Comparison of ENCODE assay signal across 12 cellular contexts in the genomic region with DNA sequence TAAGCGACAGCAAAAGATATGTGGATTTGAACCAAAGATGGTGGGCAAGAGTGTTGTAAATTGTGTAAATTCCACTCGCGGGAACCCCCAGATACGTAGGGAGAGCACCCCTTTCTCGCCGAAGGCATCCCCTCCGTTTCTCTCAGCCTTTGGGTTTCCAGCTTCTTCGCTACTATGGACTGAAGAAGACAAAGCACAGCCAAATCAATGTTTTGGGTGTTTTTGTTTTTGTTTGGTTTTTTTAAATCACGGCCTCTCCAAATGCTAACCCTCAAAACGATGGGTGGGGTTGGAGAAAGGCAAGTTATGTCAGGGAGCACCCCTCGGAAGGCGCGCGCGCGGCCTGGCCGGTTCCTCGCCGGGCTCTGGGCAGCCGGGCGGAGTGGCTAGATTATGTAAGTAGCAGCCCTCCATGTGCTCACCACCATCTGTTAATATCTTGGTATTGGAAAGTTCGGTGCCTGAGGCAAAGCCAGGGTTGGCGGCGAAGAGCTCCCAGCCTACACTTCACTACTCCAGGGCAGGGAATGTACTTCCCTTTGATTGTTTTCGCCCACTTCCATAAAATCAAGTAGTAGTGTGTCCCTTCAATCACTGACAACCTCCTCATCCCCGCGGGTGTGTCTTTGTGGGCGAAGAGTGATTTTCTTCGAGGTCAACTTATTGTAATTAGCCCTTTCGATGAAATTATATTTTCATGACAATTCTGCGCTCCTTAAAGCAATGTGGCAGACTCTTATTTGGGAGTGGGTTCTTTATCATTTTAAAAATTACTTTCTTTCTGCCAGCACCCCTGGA. TPM values are rescaled to one million over a fixed set of nuclear protein-coding genes. Genes with fewer than 3 reads are reported as not detected.
DNase-seq lines count a peak whose midpoint lies in the region; ATAC-seq and TF ChIP-seq lines count a peak whose summit lies in the region.
"Had no signal": no experiment of that assay in that cellular context is flagged by ENCODE, and none has a peak within 500 bp of the region (broad histone marks: within the 10 kb centered on the region; RNA-seq: fewer than 3 reads in every experiment).

No MANE protein-coding gene starts in this region.

- TF ChIP-seq CTCF in HFFc6 (IDR thresholded peaks at IDR 0.05) = no peak

- H3K9me3 Mint-ChIP-seq in activated naive CD8-positive, alpha-beta T cell (ENCODE audit: low read depth) = no peaks in the 10 kb centered on the region
- peaks cover 4% of the 10 kb centered on the region for H3K9me3 Mint-ChIP-seq in activated naive CD8-positive, alpha-beta T cell treated with anti-CD3 and anti-CD28 coated beads for 36 hours
- H3K9me3 Mint-ChIP-seq in HFFc6 = peaks cover 3% of the 10 kb centered on the region; the same call in 1 of the 2 replicates

- H3K27me3 ChIP-seq in SJCRH30 = no peaks in the 10 kb centered on the region

- H3K4me1 Mint-ChIP-seq in activated naive CD8-positive, alpha-beta T cell (ENCODE audit: low read depth) = peaks cover 48% of the 10 kb centered on the region
- peaks cover 31% of the 10 kb centered on the region for H3K4me1 Mint-ChIP-seq in activated naive CD8-positive, alpha-beta T cell treated with anti-CD3 and anti-CD28 coated beads for 36 hours
- peaks cover 5% of the 10 kb centered on the region for H3K4me1 Mint-ChIP-seq in HFFc6 (ENCODE audit: low read depth)

- no peaks in the 10 kb centered on the region for H3K36me3 Mint-ChIP-seq in activated naive CD8-positive, alpha-beta T cell
- H3K36me3 Mint-ChIP-seq in activated naive CD8-positive, alpha-beta T cell treated with anti-CD3 and anti-CD28 coated beads for 36 hours = peaks cover 7% of the 10 kb centered on the region
- H3K36me3 Mint-ChIP-seq in HFFc6 (ENCODE audit: low read depth) = no peaks in the 10 kb centered on the region

- H3K4me1 ChIP-seq in SJCRH30 = peaks cover 10% of the 10 kb centered on the region; the same call in 1 of the 2 replicates

- DNase-seq in activated naive CD8-positive, alpha-beta T cell treated with anti-CD3 and anti-CD28 coated beads for 36 hours = no peak
- peak in 1 of 2 experiments; percentile 52 for DNase-seq in SJCRH30
- DNase-seq in left kidney (ENCODE audit: low read depth, low spot score) = peak; percentile 41
- DNase-seq in RPMI8226 = no peak
- DNase-seq in HFFc6 = no peak
- DNase-seq: activated CD4-positive, alpha-beta T cell treated with anti-CD3 and anti-CD28 coated beads, Interleukin-2, amount 50 U/mL, for 1 hour; MV-4-11; stimulated activated naive CD8-positive, alpha-beta T cell treated with anti-CD3 and anti-CD28 coated beads, Interleukin-15, Interleukin-2, amounts not matched to agents 100 U/mL and 50 U/mL, for 24 hours had no signal

- ATAC-seq in HG03025 (IDR thresholded peaks at IDR 0.05; ENCODE audit: low FRiP score, unreplicated experiment) = no peak
- ATAC-seq: stimulated activated naive CD8-positive, alpha-beta T cell treated with anti-CD3 and anti-CD28 coated beads, Interleukin-15, Interleukin-2, amounts not matched to agents 100 U/mL and 50 U/mL, for 24 hours had no signal

- no peaks in the 10 kb centered on the region for H3K36me3 ChIP-seq in SJCRH30
- H3K36me3 ChIP-seq: SJSA1 had no signal

- H3K9me3 ChIP-seq in SJCRH30 (replicated peaks) = no peaks in the 10 kb centered on the region
- H3K9me3 ChIP-seq: SJSA1 had no signal

- H3K27me3 Mint-ChIP-seq in activated naive CD8-positive, alpha-beta T cell = peaks cover 63% of the 10 kb centered on the region
- H3K27me3 Mint-ChIP-seq in activated naive CD8-positive, alpha-beta T cell treated with anti-CD3 and anti-CD28 coated beads for 36 hours = peaks cover 96% of the 10 kb centered on the region
- peaks cover 38% of the 10 kb centered on the region for H3K27me3 Mint-ChIP-seq in HFFc6 (ENCODE audit: insufficient read depth)

- peak overlapping the region; percentile 56 for H3K4me3 ChIP-seq in SJCRH30
- H3K4me3 ChIP-seq: SJSA1 had no signal

- no peak overlapping the region for H3K27ac Mint-ChIP-seq in activated naive CD8-positive, alpha-beta T cell
- no peak overlapping the region for H3K27ac Mint-ChIP-seq in activated naive CD8-positive, alpha-beta T cell treated with anti-CD3 and anti-CD28 coated beads for 36 hours
- H3K27ac Mint-ChIP-seq in HFFc6 = no peak overlapping the region

- H3K4me3 Mint-ChIP-seq in activated naive CD8-positive, alpha-beta T cell = peak overlapping the region; percentile 12
- H3K4me3 Mint-ChIP-seq in activated naive CD8-positive, alpha-beta T cell treated with anti-CD3 and anti-CD28 coated beads for 36 hours = no peak overlapping the region
- no peak overlapping the region for H3K4me3 Mint-ChIP-seq in HFFc6

- peak overlapping the region; percentile 8; the same call in 1 of the 2 replicates for H3K27ac ChIP-seq in SJCRH30
- H3K27ac ChIP-seq in temporal lobe (ENCODE audit: low read depth, low read length) = peak overlapping the region; percentile 12
- H3K27ac ChIP-seq: SJSA1 had no signal

RNA-seq across cellular contexts. Expression of a gene that starts 4.0 kb away (rescaled TPM):
- total RNA-seq in activated naive CD8-positive, alpha-beta T cell treated with anti-CD3 and anti-CD28 coated beads for 36 hours = not detected
- 18.4 and 19.9 TPM in 2 replicates for total RNA-seq in SJCRH30 (2014; rRNA removed; shearing (Covaris generic))
- 13.3 TPM for total RNA-seq in temporal lobe
- under 1 TPM; 0.14 to 0.96 (median 0.31) TPM for total RNA-seq in HFFc6 (2021; fragmentation: NEBNext Ultra II Directional; extraction: Animal tissue kit (Norgen Biotek cat#: 25700))
